23 cellular contexts compared by ENCODE assay signal in genomic region chr7:121570365-121570764, GRCh38.
DNase-seq lines count a peak whose midpoint lies in the region; ATAC-seq lines count a peak whose summit lies in the region.
"Had no signal": no experiment of that assay in that cellular context is flagged by ENCODE, and none has a peak within 500 bp of the region (broad histone marks: within the 10 kb centered on the region; RNA-seq: fewer than 3 reads in every experiment).

No MANE protein-coding gene starts in this region.

- no peaks in the 10 kb centered on the region for H3K79me2 ChIP-seq in mesendoderm (ENCODE audit: control insufficient read depth, insufficient read depth, low read length)

- DNase-seq in EL, result peak; percentile 14
- no peak for DNase-seq in SK-N-MC (ENCODE audit: low read depth, low spot score)
- DNase-seq in mesendoderm, result peak; percentile 12
- DNase-seq in kidney tubule cell (ENCODE audit: low spot score), result no peak
- no peak for DNase-seq in activated T-cell treated with anti-CD3 and anti-CD28 coated beads, Interleukin-2, amount 50 U/mL, for 4 hours
- DNase-seq: BE2C; C1 segment of cervical spinal cord; CD4-positive, alpha-beta memory T cell; CD4-positive, CD25-positive, alpha-beta regulatory T cell; CD8-positive, alpha-beta memory T cell; COR-L47; DMS 273 treated with DMSO at 0.1 percent for 48 hours; DMS153; DMS53; DMS79; DND-41; GDM1 had no signal

- no peak overlapping the region for H4K8ac ChIP-seq in mesendoderm (ENCODE audit: low read depth, low read length)

- peaks cover 3% of the 10 kb centered on the region; the same call in 1 of the 2 replicates for H3K9me3 ChIP-seq in SK-N-MC (ENCODE audit: low read depth, low read length)
- H3K9me3 ChIP-seq: A549, BE2C, BLaER1 had no signal

- H2AK5ac ChIP-seq in mesendoderm (ENCODE audit: low read length), result no peak overlapping the region

- H3K36me3 ChIP-seq in SK-N-MC (ENCODE audit: insufficient read depth, low read length) (no peaks in the 10 kb centered on the region), mesendoderm (ENCODE audit: control insufficient read depth, insufficient read depth, low read length) (no peaks in the 10 kb centered on the region)
- H3K36me3 ChIP-seq: BE2C, BLaER1 had no signal

- no peaks in the 10 kb centered on the region for H3K79me1 ChIP-seq in mesendoderm (ENCODE audit: low read length)

- no peak overlapping the region for H3K9ac ChIP-seq in SK-N-MC (ENCODE audit: insufficient read length)
- H3K9ac ChIP-seq in mesendoderm (ENCODE audit: low read length), result no peak overlapping the region
- H3K9ac ChIP-seq: BLaER1 had no signal

- H3K4ac ChIP-seq in mesendoderm (ENCODE audit: low read depth, low read length), result no peak overlapping the region

- H4K5ac ChIP-seq in mesendoderm (ENCODE audit: low read length), result no peak overlapping the region

- H2BK15ac ChIP-seq in mesendoderm (replicated peaks; ENCODE audit: low read depth), result no peak overlapping the region

- H3K18ac ChIP-seq in mesendoderm (ENCODE audit: low read length), result no peak overlapping the region

- H3K4me1 ChIP-seq in mesendoderm (ENCODE audit: control insufficient read depth, low read depth, low read length), result no peaks in the 10 kb centered on the region
- H3K4me1 ChIP-seq: A549, BE2C had no signal

- H3K4me1 Mint-ChIP-seq in activated T-cell treated with anti-CD3 and anti-CD28 coated beads, Interleukin-2, amount 50 U/mL, for 4 hours (ENCODE audit: low read depth), result no peaks in the 10 kb centered on the region
- H3K4me1 Mint-ChIP-seq: CD14-positive monocyte; CD4-positive, alpha-beta memory T cell; CD4-positive, CD25-positive, alpha-beta regulatory T cell; CD8-positive, alpha-beta memory T cell had no signal

- no peak overlapping the region for H2BK5ac ChIP-seq in mesendoderm (ENCODE audit: low read length)

- H3K4me3 ChIP-seq in SK-N-MC (peak overlapping the region; percentile 23; the same call in 1 of the 2 replicates), mesendoderm (ENCODE audit: low read length) (no peak overlapping the region)
- H3K4me3 ChIP-seq: A549, BLaER1, GM12878 had no signal

- H3K9me3 Mint-ChIP-seq in activated T-cell treated with anti-CD3 and anti-CD28 coated beads, Interleukin-2, amount 50 U/mL, for 4 hours, result no peaks in the 10 kb centered on the region
- H3K9me3 Mint-ChIP-seq: CD4-positive, alpha-beta memory T cell; CD4-positive, CD25-positive, alpha-beta regulatory T cell; CD8-positive, alpha-beta memory T cell had no signal

- WGBS in mesendoderm (ENCODE audit: extremely low coverage, insufficient coverage, low lambda C conversion rate), result no CpG with 5 or more reads among the region's 3 CpGs

- H2BK120ac ChIP-seq in mesendoderm (ENCODE audit: low read depth, low read length), result no peak overlapping the region

- no peaks in the 10 kb centered on the region for H3K36me3 Mint-ChIP-seq in activated T-cell treated with anti-CD3 and anti-CD28 coated beads, Interleukin-2, amount 50 U/mL, for 4 hours (ENCODE audit: insufficient read depth)
- H3K36me3 Mint-ChIP-seq: CD14-positive monocyte; CD4-positive, alpha-beta memory T cell; CD4-positive, CD25-positive, alpha-beta regulatory T cell; CD8-positive, alpha-beta memory T cell had no signal

- H3K27ac ChIP-seq in SK-N-MC (peak overlapping the region; percentile 60; the same call in 1 of the 2 replicates), mesendoderm (ENCODE audit: low read depth, low read length) (no peak overlapping the region)
- H3K27ac ChIP-seq: A549, BLaER1 had no signal

- H3K4me2 ChIP-seq in mesendoderm (ENCODE audit: low read length), result no peak overlapping the region
- H3K4me2 ChIP-seq: A549 had no signal

- no peak for ATAC-seq in HG03457 (IDR thresholded peaks at IDR 0.05; ENCODE audit: unreplicated experiment)
- ATAC-seq in activated T-cell treated with anti-CD3 and anti-CD28 coated beads, Interleukin-2, amount 50 U/mL, for 4 hours, result no peak
- no peak for ATAC-seq in HG03520 (IDR thresholded peaks at IDR 0.05; ENCODE audit: unreplicated experiment)
- ATAC-seq: A549, GM12878 had no signal

- no peak overlapping the region for H3K56ac ChIP-seq in mesendoderm (ENCODE audit: low read length)

- H3K4me3 Mint-ChIP-seq in activated T-cell treated with anti-CD3 and anti-CD28 coated beads, Interleukin-2, amount 50 U/mL, for 4 hours, result no peak overlapping the region
- H3K4me3 Mint-ChIP-seq: CD14-positive monocyte; CD4-positive, alpha-beta memory T cell; CD4-positive, CD25-positive, alpha-beta regulatory T cell; CD8-positive, alpha-beta memory T cell had no signal

- no peak overlapping the region for H3K23ac ChIP-seq in mesendoderm (ENCODE audit: low read length)

- H3K27me3 Mint-ChIP-seq in activated T-cell treated with anti-CD3 and anti-CD28 coated beads, Interleukin-2, amount 50 U/mL, for 4 hours (ENCODE audit: low read depth), result peaks cover 8% of the 10 kb centered on the region
- H3K27me3 Mint-ChIP-seq: CD4-positive, CD25-positive, alpha-beta regulatory T cell had no signal

- H3K27me3 ChIP-seq in mesendoderm (ENCODE audit: insufficient read depth, low read length, poor library complexity), result no peaks in the 10 kb centered on the region
- H3K27me3 ChIP-seq: BE2C, BLaER1 had no signal

Comparison
In these comparisons a context has a peak if more than half of its experiments do, and no peak if none do; other contexts are left out.
1. DNase-seq: peak in EL (single experiment) and mesendoderm (single experiment); none in SK-N-MC (single experiment), kidney tubule cell (single experiment) and activated T-cell treated with anti-CD3 and anti-CD28 coated beads, Interleukin-2, amount 50 U/mL, for 4 hours (single experiment).